In genomic region chr18:74328196-74328595, GRCh38 we compare ENCODE assay signal across 32 cellular contexts. TPM values are rescaled to one million over a fixed set of nuclear protein-coding genes. Genes with fewer than 3 reads are reported as not detected.
"Had no signal": no experiment of that assay in that cellular context is flagged by ENCODE, and none has a peak within 500 bp of the region (broad histone marks: within the 10 kb centered on the region; RNA-seq: fewer than 3 reads in every experiment).

No MANE protein-coding gene starts in this region.

- H3K4me1 Mint-ChIP-seq: activated CD4-positive, alpha-beta T cell treated with anti-CD3 and anti-CD28 coated beads, Interleukin-2, amount 10 ng/mL, durations not matched to agents 24 days and 14 days; activated CD8-positive, alpha-beta memory T cell treated with anti-CD3 and anti-CD28 coated beads, Interleukin-2, amount 10 ng/mL, durations not matched to agents 7 days and 5 days; activated naive CD8-positive, alpha-beta T cell treated with anti-CD3 and anti-CD28 coated beads, Interleukin-2, amount 50 U/mL, for 24 hours; immature natural killer cell; naive thymus-derived CD8-positive, alpha-beta T cell had no signal

- H3K27me3 Mint-ChIP-seq: activated naive CD8-positive, alpha-beta T cell treated with anti-CD3 and anti-CD28 coated beads, Interleukin-2, amount 50 U/mL, for 24 hours had no signal

- H3K27ac ChIP-seq: brain microvascular endothelial cell, dorsolateral prefrontal cortex, left lung, tibial artery, VCaP had no signal

- H3K9me3 Mint-ChIP-seq: activated CD8-positive, alpha-beta T cell treated with anti-CD3 and anti-CD28 coated beads for 36 hours; effector memory CD8-positive, alpha-beta T cell; immature natural killer cell; naive thymus-derived CD8-positive, alpha-beta T cell had no signal

- H3K79me2 ChIP-seq: hepatocyte had no signal

- H3K4me3 ChIP-seq: dorsolateral prefrontal cortex, hepatocyte, left lung, tibial artery had no signal

- H3K9me3 ChIP-seq: left lung, tibial artery had no signal

- H3K4me2 ChIP-seq: hepatocyte had no signal

- H3K4me3 Mint-ChIP-seq: activated CD4-positive, alpha-beta T cell treated with anti-CD3 and anti-CD28 coated beads, Interleukin-2, amount 10 ng/mL, durations not matched to agents 24 days and 14 days; activated CD8-positive, alpha-beta memory T cell treated with anti-CD3 and anti-CD28 coated beads, Interleukin-2, amount 10 ng/mL, durations not matched to agents 7 days and 5 days; activated CD8-positive, alpha-beta T cell treated with anti-CD3 and anti-CD28 coated beads for 36 hours; activated naive CD8-positive, alpha-beta T cell treated with anti-CD3 and anti-CD28 coated beads, Interleukin-2, amount 50 U/mL, for 24 hours; activated T-helper 1 cell treated with anti-CD3 and anti-CD28 coated beads, Interleukin-12 subunit alpha, Interleukin-12 subunit beta, Interleukin-2, Interleukin-4 antibody, amounts not matched to agents 30 ng/mL and 10 ng/mL and 1 ng/mL, durations not matched to agents 14 hours and 24 hours and 36 hours; effector memory CD8-positive, alpha-beta T cell; immature natural killer cell; naive thymus-derived CD8-positive, alpha-beta T cell had no signal

- H3K27ac Mint-ChIP-seq: activated CD4-positive, alpha-beta T cell treated with anti-CD3 and anti-CD28 coated beads, Interleukin-2, amount 10 ng/mL, durations not matched to agents 24 days and 14 days; activated CD8-positive, alpha-beta memory T cell treated with anti-CD3 and anti-CD28 coated beads, Interleukin-2, amount 10 ng/mL, durations not matched to agents 7 days and 5 days; activated CD8-positive, alpha-beta T cell treated with anti-CD3 and anti-CD28 coated beads for 36 hours; activated naive CD8-positive, alpha-beta T cell treated with anti-CD3 and anti-CD28 coated beads, Interleukin-2, amount 50 U/mL, for 24 hours; activated T-helper 1 cell treated with anti-CD3 and anti-CD28 coated beads, Interleukin-12 subunit alpha, Interleukin-12 subunit beta, Interleukin-2, Interleukin-4 antibody, amounts not matched to agents 30 ng/mL and 10 ng/mL and 1 ng/mL, durations not matched to agents 14 hours and 24 hours and 36 hours; effector memory CD8-positive, alpha-beta T cell; immature natural killer cell; naive thymus-derived CD8-positive, alpha-beta T cell had no signal

- DNase-seq: activated CD4-positive, alpha-beta T cell treated with anti-CD3 and anti-CD28 coated beads, Interleukin-2, amount 10 ng/mL, durations not matched to agents 24 days and 14 days; activated CD8-positive, alpha-beta memory T cell treated with anti-CD3 and anti-CD28 coated beads, Interleukin-2, amount 10 ng/mL, durations not matched to agents 7 days and 5 days; activated CD8-positive, alpha-beta T cell treated with anti-CD3 and anti-CD28 coated beads for 36 hours; activated gamma-delta T cell; activated naive CD4-positive, alpha-beta T cell treated with anti-CD3 and anti-CD28 coated beads, Interleukin-2, amount 50 U/mL, for 16 hours; activated naive CD8-positive, alpha-beta T cell treated with anti-CD3 and anti-CD28 coated beads, Interleukin-2, amount 50 U/mL, for 24 hours; activated T-cell treated with anti-CD3 and anti-CD28 coated beads for 4 hours; anterior cingulate cortex; brain microvascular endothelial cell; central memory CD4-positive, alpha-beta T cell; dorsolateral prefrontal cortex; effector memory CD8-positive, alpha-beta T cell; foreskin melanocyte; glutamatergic neuron; immature natural killer cell; left lung; naive thymus-derived CD8-positive, alpha-beta T cell; stimulated activated CD4-positive, alpha-beta T cell treated with anti-CD3 and anti-CD28 coated beads, Interleukin-4, amount 100 ng/mL, for 24 hours; stimulated activated naive CD8-positive, alpha-beta T cell treated with anti-CD3 and anti-CD28 coated beads, Interleukin-15, Interleukin-2, amounts not matched to agents 100 U/mL and 50 U/mL, for 24 hours; T-helper 2 cell; tibial artery had no signal

- H3K4me1 ChIP-seq: left lung had no signal

- H3K36me3 Mint-ChIP-seq: activated CD8-positive, alpha-beta memory T cell treated with anti-CD3 and anti-CD28 coated beads, Interleukin-2, amount 10 ng/mL, durations not matched to agents 7 days and 5 days; immature natural killer cell; naive thymus-derived CD8-positive, alpha-beta T cell had no signal

- H3K27me3 ChIP-seq: brain microvascular endothelial cell, dorsolateral prefrontal cortex, hepatocyte, left lung, tibial artery had no signal

- H3K36me3 ChIP-seq: brain microvascular endothelial cell, left lung, tibial artery had no signal

RNA-seq across cellular contexts. Expression of gene C18orf63, which starts 12.6 kb away (rescaled TPM):
- total RNA-seq: activated CD4-positive, alpha-beta T cell treated with anti-CD3 and anti-CD28 coated beads, Interleukin-2, amount 10 ng/mL, durations not matched to agents 24 days and 14 days; activated CD8-positive, alpha-beta memory T cell treated with anti-CD3 and anti-CD28 coated beads, Interleukin-2, amount 10 ng/mL, durations not matched to agents 7 days and 5 days; activated CD8-positive, alpha-beta T cell treated with anti-CD3 and anti-CD28 coated beads for 36 hours; activated T-helper 1 cell treated with anti-CD3 and anti-CD28 coated beads, Interleukin-12 subunit alpha, Interleukin-12 subunit beta, Interleukin-2, Interleukin-4 antibody, amounts not matched to agents 30 ng/mL and 10 ng/mL and 1 ng/mL, durations not matched to agents 14 hours and 24 hours and 36 hours; endothelial cell of umbilical vein; esophagus mucosa; hepatocyte; kidney epithelial cell; lung microvascular endothelial cell; naive thymus-derived CD8-positive, alpha-beta T cell; osteoblast; posterior vena cava; subcutaneous adipose tissue; urinary bladder had no signal
